17 cellular contexts compared by ENCODE assay signal in genomic region chr16:47965439-47965838, GRCh38.
A peak's percentile ranks its signal among the peaks of the same experiment; 100 is the strongest.
DNase-seq lines count a peak whose midpoint lies in the region; ATAC-seq and TF ChIP-seq lines count a peak whose summit lies in the region.
"Had no signal": no experiment of that assay in that cellular context is flagged by ENCODE, and none has a peak within 500 bp of the region (broad histone marks: within the 10 kb centered on the region; RNA-seq: fewer than 3 reads in every experiment).

No MANE protein-coding gene starts in this region.

- no peak for ATAC-seq in GM21723 (IDR thresholded peaks at IDR 0.05; ENCODE audit: unreplicated experiment)
- ATAC-seq: activated T-helper 17 cell treated with anti-CD3 and anti-CD28 coated beads, Interleukin-2, amount 50 U/mL, for 72 hours; left cardiac atrium had no signal

- TF ChIP-seq CTCF in thyroid gland (IDR thresholded peaks at IDR 0.05): no peak

- H3K27me3 ChIP-seq in Karpas-422 (ENCODE audit: low read length) (no peaks in the 10 kb centered on the region), iPS DF 6.9 (ENCODE audit: control insufficient read depth, insufficient read depth, low read length) (no peaks in the 10 kb centered on the region), thyroid gland (no peaks in the 10 kb centered on the region)
- H3K27me3 ChIP-seq: cardiac muscle cell, MG63 had no signal

- peaks cover 59% of the 10 kb centered on the region for H3K4me1 ChIP-seq in Karpas-422 (ENCODE audit: low read length)
- no peaks in the 10 kb centered on the region for H3K4me1 ChIP-seq in iPS DF 6.9 (ENCODE audit: control insufficient read depth, insufficient read depth, low read length)
- no peaks in the 10 kb centered on the region for H3K4me1 ChIP-seq in thyroid gland

- H3K9me2 ChIP-seq in Karpas-422 (replicated peaks; ENCODE audit: insufficient read depth, low read length): no peaks in the 10 kb centered on the region
- H3K9me2 ChIP-seq: SK-N-SH had no signal

- intact Hi-C loops in thyroid gland (cut with DNase I): no loop called here

- H3K36me3 ChIP-seq in Karpas-422 (ENCODE audit: insufficient read depth, low read length) (no peaks in the 10 kb centered on the region), iPS DF 6.9 (ENCODE audit: control insufficient read depth, insufficient read depth, low read length) (no peaks in the 10 kb centered on the region), thyroid gland (no peaks in the 10 kb centered on the region)
- H3K36me3 ChIP-seq: cardiac muscle cell, MG63 had no signal

- no peak overlapping the region for H2AFZ ChIP-seq in Karpas-422 (ENCODE audit: low read length)

- WGBS in iPS DF 6.9 (ENCODE audit: insufficient coverage, insufficient read length): no CpG with 5 or more reads among the region's 2 CpGs
- WGBS in thyroid gland, 2 donors: 10 to 20% methylated on average over 2 of the region's 2 CpGs

- no peak for TF ChIP-seq POLR2A in thyroid gland (IDR thresholded peaks at IDR 0.05)

- H3K4me3 ChIP-seq in Karpas-422 (ENCODE audit: low read length) (no peak overlapping the region), iPS DF 6.9 (ENCODE audit: low read length) (no peak overlapping the region), thyroid gland (replicated peaks in 1 of 3) (no peak overlapping the region)
- H3K4me3 ChIP-seq: cardiac muscle cell, MG63 had no signal

- H3K27ac ChIP-seq in Karpas-422 (ENCODE audit: low read length): peak overlapping the region; percentile 77; the same call in 1 of the 2 replicates
- no peak overlapping the region for H3K27ac ChIP-seq in iPS DF 6.9 (ENCODE audit: low read length)
- H3K27ac ChIP-seq in thyroid gland: no peak overlapping the region
- H3K27ac ChIP-seq: cardiac muscle cell had no signal

- H3K9me3 ChIP-seq in Karpas-422 (ENCODE audit: low read length): no peaks in the 10 kb centered on the region
- no peaks in the 10 kb centered on the region for H3K9me3 ChIP-seq in iPS DF 6.9 (ENCODE audit: control insufficient read depth, insufficient read depth, low read length)
- no peaks in the 10 kb centered on the region for H3K9me3 ChIP-seq in thyroid gland
- H3K9me3 ChIP-seq: MG63, SK-N-SH had no signal

- H3K79me2 ChIP-seq in Karpas-422 (ENCODE audit: low read length): no peaks in the 10 kb centered on the region

- H4K20me1 ChIP-seq in Karpas-422 (ENCODE audit: insufficient read depth, low read depth, low read length): no peaks in the 10 kb centered on the region

- peak overlapping the region; percentile 64 for H3K4me2 ChIP-seq in Karpas-422 (ENCODE audit: low read depth, low read length, poor library complexity, severe bottlenecking)
- H3K4me2 ChIP-seq: SK-N-SH had no signal

- no peak overlapping the region for H3K9ac ChIP-seq in Karpas-422 (ENCODE audit: low read length)
- H3K9ac ChIP-seq: SK-N-SH had no signal

- DNase-seq in AG08396 (ENCODE audit: low spot score) (peak; percentile 14), Karpas-422 (no peak), amniotic epithelial cell (ENCODE audit: low read depth) (peak; percentile 45), iPS DF 6.9 (ENCODE audit: low read depth, low spot score) (peak; percentile 31), HuH-7 (ENCODE audit: low spot score) (no peak), thyroid gland (no peak)
- DNase-seq in activated CD4-positive, alpha-beta T cell treated with anti-CD3 and anti-CD28 coated beads for 48 hours: no peak
- DNase-seq: ACHN; EL; left cardiac atrium; MG63; NK-92 treated with Interleukin-12 subunit alpha and Interleukin-12 subunit beta, amount 100 ng/mL, for 24 hours; SK-N-SH; stimulated activated CD4-positive, alpha-beta T cell treated with anti-CD3 and anti-CD28 coated beads, Interleukin-12 subunit alpha, Interleukin-12 subunit beta, amount 100 ng/mL, for 4 hours had no signal

Comparison
In these comparisons a context has a peak if more than half of its experiments do, and no peak if none do; other contexts are left out.
1. DNase-seq: peak in AG08396 (single experiment), amniotic epithelial cell (single experiment) and iPS DF 6.9 (single experiment); none in Karpas-422 (single experiment), HuH-7 (single experiment), activated CD4-positive, alpha-beta T cell treated with anti-CD3 and anti-CD28 coated beads for 48 hours (single experiment) and thyroid gland (0 of 2).